ENCODE assay signal across 9 cellular contexts in genomic region chr2:25991965-25992364, GRCh38. TPM values are rescaled to one million over a fixed set of nuclear protein-coding genes. Genes with fewer than 3 reads are reported as not detected.
DNase-seq lines count a peak whose midpoint lies in the region; ATAC-seq and TF ChIP-seq lines count a peak whose summit lies in the region.
"Had no signal": no experiment of that assay in that cellular context is flagged by ENCODE, and none has a peak within 500 bp of the region (broad histone marks: within the 10 kb centered on the region; RNA-seq: fewer than 3 reads in every experiment).

No MANE protein-coding gene starts in this region.

- H3K4me2 ChIP-seq in OCI-LY3 (ENCODE audit: low read length) (peak overlapping the region; percentile 43), smooth muscle cell (peak overlapping the region; percentile 3)

- peak overlapping the region; percentile 70 for H3K4me3 ChIP-seq in OCI-LY3 (ENCODE audit: low read length)
- H3K4me3 ChIP-seq in smooth muscle cell, result no peak overlapping the region

- H3K36me3 ChIP-seq in OCI-LY3 (replicated peaks; ENCODE audit: low read depth, low read length), result no peaks in the 10 kb centered on the region
- H3K36me3 ChIP-seq in smooth muscle cell (ENCODE audit: low read depth), result no peaks in the 10 kb centered on the region

- H4K20me1 ChIP-seq in OCI-LY3 (ENCODE audit: insufficient read depth, low read length) (no peaks in the 10 kb centered on the region), smooth muscle cell (ENCODE audit: low read depth) (no peaks in the 10 kb centered on the region)

- H3K27ac Mint-ChIP-seq in immature natural killer cell, result no peak overlapping the region

- peaks cover 8% of the 10 kb centered on the region for H3K4me1 ChIP-seq in OCI-LY3 (ENCODE audit: low read length)
- H3K4me1 ChIP-seq in smooth muscle cell (ENCODE audit: low read depth), result no peaks in the 10 kb centered on the region

- H3K27me3 Mint-ChIP-seq in immature natural killer cell (ENCODE audit: low read depth in 3 of 3), result peaks cover 1 to 5% (median 4%) of the 10 kb centered on the region in 3 donors

- no peaks in the 10 kb centered on the region for H3K36me3 Mint-ChIP-seq in immature natural killer cell

- H3K9ac ChIP-seq in OCI-LY3 (ENCODE audit: low read length), result 0 out of 2 replicates have a peak overlapping the region, but pooled peaks have one; percentile 5
- H3K9ac ChIP-seq in smooth muscle cell (ENCODE audit: low read depth), result no peak overlapping the region

- H3F3A ChIP-seq in smooth muscle cell (ENCODE audit: low read depth), result no peaks in the 10 kb centered on the region

- TF ChIP-seq POLR2A in GM18505 (IDR thresholded peaks at IDR 0.05; ENCODE audit: borderline replicate concordance, extremely low read depth, insufficient read depth, insufficient read length), result no peak

- DNase-seq in NCI-H82 (lab: John Stamatoyannopoulos, UW) (peak; percentile 45), NCI-H82 treated with DMSO at 0.1 percent for 48 hours (lab: John Stamatoyannopoulos, UW; ENCODE audit: unreplicated experiment) (no peak), immature natural killer cell (no peak), smooth muscle cell (lab: John Stamatoyannopoulos, UW; ENCODE audit: unreplicated experiment) (no peak), NCI-H1417 treated with DMSO at 0.1 percent for 48 hours (lab: John Stamatoyannopoulos, UW) (no peak)

- peak overlapping the region in 3 of 5 donors; percentile 15 to 84 (median 68) for H3K4me3 Mint-ChIP-seq in immature natural killer cell

- TF ChIP-seq CTCF in OCI-LY3 (IDR thresholded peaks at IDR 0.05; ENCODE audit: low read depth, low read length) (no peak), smooth muscle cell (IDR thresholded peaks at IDR 0.05; ENCODE audit: borderline replicate concordance, insufficient read depth, poor library complexity, severe bottlenecking) (no peak)

- WGBS in smooth muscle cell (ENCODE audit: low lambda C conversion rate), result 72% methylated on average over 3 of the region's 3 CpGs

- H3K9me3 Mint-ChIP-seq in immature natural killer cell, result no peaks in the 10 kb centered on the region
- H3K9me3 Mint-ChIP-seq: activated T-helper 1 cell treated with anti-CD3 and anti-CD28 coated beads, Interleukin-12 subunit alpha, Interleukin-12 subunit beta, Interleukin-2, Interleukin-4 antibody, amounts not matched to agents 30 ng/mL and 10 ng/mL and 1 ng/mL, durations not matched to agents 14 hours and 24 hours and 36 hours had no signal

- no peaks in the 10 kb centered on the region for H3K27me3 ChIP-seq in OCI-LY3 (ENCODE audit: low read depth, low read length)
- H3K27me3 ChIP-seq in smooth muscle cell (ENCODE audit: low read depth), result no peaks in the 10 kb centered on the region

- H3K4me1 Mint-ChIP-seq in immature natural killer cell, result peaks cover 0 to 3% of the 10 kb centered on the region in 2 donors

- peak overlapping the region; percentile 1; the same call in 1 of the 2 replicates for H2AFZ ChIP-seq in OCI-LY3 (ENCODE audit: low read depth, low read length)
- no peak overlapping the region for H2AFZ ChIP-seq in smooth muscle cell (ENCODE audit: low read depth)

- H3K79me2 ChIP-seq in OCI-LY3 (ENCODE audit: low read length) (no peaks in the 10 kb centered on the region), smooth muscle cell (ENCODE audit: low read depth) (no peaks in the 10 kb centered on the region)

- no peak overlapping the region for H3K27ac ChIP-seq in OCI-LY3 (ENCODE audit: low read length)
- H3K27ac ChIP-seq in smooth muscle cell (ENCODE audit: low read depth), result no peak overlapping the region

- ATAC-seq in HG03565 (IDR thresholded peaks at IDR 0.05; ENCODE audit: unreplicated experiment) (no peak), GM18505 (IDR thresholded peaks at IDR 0.05; ENCODE audit: unreplicated experiment) (no peak)

- H3K9me3 ChIP-seq in OCI-LY3 (ENCODE audit: insufficient read depth, low read length) (no peaks in the 10 kb centered on the region), smooth muscle cell (replicated peaks; ENCODE audit: low read depth) (no peaks in the 10 kb centered on the region)

RNA-seq across cellular contexts. Expression of gene KIF3C, which starts 9.7 kb away (rescaled TPM):
- polyA plus RNA-seq in immature natural killer cell (1 to 10 TPM in 2 of 3 donors, not detected in 1; 1.6 to 2.5 TPM), smooth muscle cell (18.9 and 21.2 TPM in 2 replicates)
- 13.0 and 14.7 TPM in 2 replicates for total RNA-seq in smooth muscle cell

RNA-seq across cellular contexts. Expression of gene RAB10, which starts 41.9 kb away (rescaled TPM):
- polyA plus RNA-seq in immature natural killer cell (10 to 100 TPM; 69.9 to 85.2 (median 80.5) TPM), smooth muscle cell (101 and 111 TPM in 2 replicates)
- total RNA-seq in smooth muscle cell, result 121 and 149 TPM in 2 replicates
